In genomic region chr3:185024966-185025365, GRCh38 we compare ENCODE assay signal across 19 cellular contexts.
DNase-seq lines count a peak whose midpoint lies in the region; ATAC-seq and TF ChIP-seq lines count a peak whose summit lies in the region.
"Had no signal": no experiment of that assay in that cellular context is flagged by ENCODE, and none has a peak within 500 bp of the region (broad histone marks: within the 10 kb centered on the region; RNA-seq: fewer than 3 reads in every experiment).

No MANE protein-coding gene starts in this region.

- peak overlapping the region in 1 of 2 donors; percentile 48 for H3K27ac Mint-ChIP-seq in natural killer cell
- peak overlapping the region in 1 of 2 donors; percentile 17 for H3K27ac Mint-ChIP-seq in natural killer cell treated with Interleukin-12 subunit alpha and Interleukin-12 subunit beta and Interleukin-15 and Interleukin-18, amount 100 ng/mL, for 72 hours
- H3K27ac Mint-ChIP-seq: CD8-positive, alpha-beta T cell; H9; T-cell had no signal

- H3K27me3 Mint-ChIP-seq in natural killer cell (ENCODE audit: low read depth in 2 of 2): no peaks in the 10 kb centered on the region
- no peaks in the 10 kb centered on the region for H3K27me3 Mint-ChIP-seq in natural killer cell treated with Interleukin-12 subunit alpha and Interleukin-12 subunit beta and Interleukin-15 and Interleukin-18, amount 100 ng/mL, for 72 hours
- H3K27me3 Mint-ChIP-seq: T-cell had no signal

- DNase-seq in natural killer cell (no peak), NCI-H226 (peak; percentile 51), amniotic epithelial cell (ENCODE audit: low read depth) (peak; percentile 63), NCI-H510A (lab: John Stamatoyannopoulos, UW) (no peak), SK-N-DZ (ENCODE audit: low spot score) (no peak), globus pallidus (ENCODE audit: low spot score) (no peak)
- no peak for DNase-seq in natural killer cell treated with Interleukin-12 subunit alpha and Interleukin-12 subunit beta and Interleukin-15 and Interleukin-18, amount 100 ng/mL, for 72 hours (ENCODE audit: low spot score)
- DNase-seq: CD8-positive, alpha-beta T cell; DMS79 treated with DMSO at 0.1 percent for 48 hours; H9; IMR-90; MV-4-11; NCI-H187; NCI-H446; SHP77; T-cell had no signal

- H3K4me1 Mint-ChIP-seq in natural killer cell: peaks cover 4 to 8% of the 10 kb centered on the region in 2 donors
- peaks cover 4% of the 10 kb centered on the region in 2 donors for H3K4me1 Mint-ChIP-seq in natural killer cell treated with Interleukin-12 subunit alpha and Interleukin-12 subunit beta and Interleukin-15 and Interleukin-18, amount 100 ng/mL, for 72 hours (ENCODE audit: low read depth in 2 of 2)
- H3K4me1 Mint-ChIP-seq: H9, T-cell had no signal

- no peaks in the 10 kb centered on the region for H3K9me3 Mint-ChIP-seq in natural killer cell
- H3K9me3 Mint-ChIP-seq in natural killer cell treated with Interleukin-12 subunit alpha and Interleukin-12 subunit beta and Interleukin-15 and Interleukin-18, amount 100 ng/mL, for 72 hours: no peaks in the 10 kb centered on the region
- H3K9me3 Mint-ChIP-seq: CD8-positive, alpha-beta T cell; T-cell had no signal

- H3K36me3 Mint-ChIP-seq in natural killer cell: no peaks in the 10 kb centered on the region
- H3K36me3 Mint-ChIP-seq in natural killer cell treated with Interleukin-12 subunit alpha and Interleukin-12 subunit beta and Interleukin-15 and Interleukin-18, amount 100 ng/mL, for 72 hours: peaks cover 5% of the 10 kb centered on the region

- H3K4me3 Mint-ChIP-seq in natural killer cell: no peak overlapping the region
- H3K4me3 Mint-ChIP-seq in natural killer cell treated with Interleukin-12 subunit alpha and Interleukin-12 subunit beta and Interleukin-15 and Interleukin-18, amount 100 ng/mL, for 72 hours: no peak overlapping the region
- H3K4me3 Mint-ChIP-seq: CD8-positive, alpha-beta T cell; H9; T-cell had no signal

- peak; percentile 24 to 67 (median 56) for ATAC-seq in natural killer cell
- ATAC-seq in natural killer cell treated with Interleukin-12 subunit alpha and Interleukin-12 subunit beta and Interleukin-15 and Interleukin-18, amount 100 ng/mL, for 72 hours: no peak
- ATAC-seq in GM19324 (IDR thresholded peaks at IDR 0.05; ENCODE audit: low FRiP score, unreplicated experiment): no peak
- ATAC-seq: A549; CD8-positive, alpha-beta T cell; SK-N-SH treated with all-trans-retinoic acid at 6 μM for 48 hours; T-cell had no signal

- no peak for TF ChIP-seq CTCF in natural killer cell (IDR thresholded peaks at IDR 0.05)

- intact Hi-C loops in natural killer cell (cut with micrococcal nuclease): no loop called here

Comparison
In these comparisons a context has a peak if more than half of its experiments do, and no peak if none do; other contexts are left out.
1. ATAC-seq: peak in natural killer cell (3 of 3); none in natural killer cell treated with Interleukin-12 subunit alpha and Interleukin-12 subunit beta and Interleukin-15 and Interleukin-18, amount 100 ng/mL, for 72 hours (0 of 2) and GM19324 (single experiment).
2. DNase-seq: peak in NCI-H226 (single experiment) and amniotic epithelial cell (single experiment); none in natural killer cell (single experiment), natural killer cell treated with Interleukin-12 subunit alpha and Interleukin-12 subunit beta and Interleukin-15 and Interleukin-18, amount 100 ng/mL, for 72 hours (single experiment), NCI-H510A (single experiment), SK-N-DZ (single experiment) and globus pallidus (single experiment).